Comparison of ENCODE assay signal across 1 cellular context in genomic region chr4:113293673-113294072, GRCh38.
TF ChIP-seq lines count a peak whose summit lies in the region.

No MANE protein-coding gene starts in this region.

TF ChIP-seq in SK-N-SH treated with all-trans-retinoic acid at 6 μM for 48 hours, 23 proteins besides CTCF, POLR2A, EP300 and RAD21 (continued from another document):
- no peak for TF ChIP-seq CSRNP3 (CRISPR knock-in tag; IDR thresholded peaks at IDR 0.05)
- TF ChIP-seq ZNF70 (CRISPR knock-in tag; IDR thresholded peaks at IDR 0.05), result no peak
- TF ChIP-seq GLIS3 (CRISPR knock-in tag; IDR thresholded peaks at IDR 0.05), result no peak
- TF ChIP-seq OSR1 (CRISPR knock-in tag; IDR thresholded peaks at IDR 0.05), result no peak
- no peak for TF ChIP-seq ZFP30 (CRISPR knock-in tag; IDR thresholded peaks at IDR 0.05)
- TF ChIP-seq ISL1 (CRISPR knock-in tag; IDR thresholded peaks at IDR 0.05), result no peak
- TF ChIP-seq ZC3H10 (CRISPR knock-in tag; IDR thresholded peaks at IDR 0.05), result no peak
- TF ChIP-seq CSDC2 (CRISPR knock-in tag; IDR thresholded peaks at IDR 0.05), result no peak
- TF ChIP-seq ZNF565 (CRISPR knock-in tag; conservative IDR thresholded peaks at IDR 0.05; ENCODE audit: low read depth), result no peak
- no peak for TF ChIP-seq PPARA (CRISPR knock-in tag; IDR thresholded peaks at IDR 0.05; ENCODE audit: borderline replicate concordance)
- TF ChIP-seq BACH2 (CRISPR knock-in tag; IDR thresholded peaks at IDR 0.05; ENCODE audit: borderline replicate concordance), result no peak
